ENCODE assay signal across 25 cellular contexts in genomic region chr22:49786976-49787843, GRCh38. TPM values are rescaled to one million over a fixed set of nuclear protein-coding genes. Genes with fewer than 3 reads are reported as not detected.
DNase-seq lines count a peak whose midpoint lies in the region; ATAC-seq and TF ChIP-seq lines count a peak whose summit lies in the region.
"Had no signal": no experiment of that assay in that cellular context is flagged by ENCODE, and none has a peak within 500 bp of the region (broad histone marks: within the 10 kb centered on the region; RNA-seq: fewer than 3 reads in every experiment).

No MANE protein-coding gene starts in this region.

- H3K4me1 Mint-ChIP-seq in activated naive CD8-positive, alpha-beta T cell (ENCODE audit: low read depth), result peaks cover 38% of the 10 kb centered on the region
- H3K4me1 Mint-ChIP-seq in activated naive CD8-positive, alpha-beta T cell treated with anti-CD3 and anti-CD28 coated beads, Interleukin-2, amount 50 U/mL, for 24 hours, result peaks cover 42% of the 10 kb centered on the region
- peaks cover 16% of the 10 kb centered on the region for H3K4me1 Mint-ChIP-seq in activated T-helper 17 cell treated with anti-CD3 and anti-CD28 coated beads, Interleukin-2, amount 50 U/mL, for 72 hours

- POLR2A ChIA-PET in HEK293 (lab: Yijun Ruan, JAX), result no interaction called here

- no peaks in the 10 kb centered on the region for H3K9me3 ChIP-seq in HEK293 (ENCODE audit: control insufficient read depth, insufficient read depth, low read depth, low read length)
- H3K9me3 ChIP-seq: ascending aorta, BLaER1, suprapubic skin had no signal

- H3K4me3 Mint-ChIP-seq in activated naive CD8-positive, alpha-beta T cell, result peak overlapping the region; percentile 23
- H3K4me3 Mint-ChIP-seq in activated naive CD8-positive, alpha-beta T cell treated with anti-CD3 and anti-CD28 coated beads, Interleukin-2, amount 50 U/mL, for 24 hours, result no peak overlapping the region
- H3K4me3 Mint-ChIP-seq in activated T-helper 17 cell treated with anti-CD3 and anti-CD28 coated beads, Interleukin-2, amount 50 U/mL, for 72 hours, result no peak overlapping the region
- H3K4me3 Mint-ChIP-seq: activated B cell treated with CpG ODN at 0.5 μM for 24 hours had no signal

- no peak overlapping the region for H3K4me3 ChIP-seq in HEK293 (ENCODE audit: low read depth, low read length)
- H3K4me3 ChIP-seq: ascending aorta, BLaER1, suprapubic skin had no signal

- CTCF ChIA-PET in HEK293 (lab: Yijun Ruan, JAX), result interaction anchor here (0.8 kb wide), 1 partner anchor 397 kb away, joined by 3 read pairs; no protein-coding TSS in a partner anchor

- no peak for DNase-seq in activated naive CD8-positive, alpha-beta T cell treated with anti-CD3 and anti-CD28 coated beads, Interleukin-2, amount 50 U/mL, for 24 hours
- DNase-seq in putamen (ENCODE audit: low spot score) (peak; percentile 29), NCI-H146 (lab: John Stamatoyannopoulos, UW) (no peak), left colon (no peak)
- DNase-seq: ACHN; activated B cell treated with CpG ODN at 0.5 μM for 24 hours; activated gamma-delta T cell treated with Interleukin-2 at 50 U/mL for 16 hours; Calu3; islet precursor cell; mammary epithelial cell; NCI-H1092; NCI-H187 treated with DMSO at 0.1 percent for 48 hours; NCI-H526 treated with DMSO at 0.1 percent for 48 hours; stimulated activated CD4-positive, alpha-beta T cell treated with anti-CD3 and anti-CD28 coated beads, Interleukin-2, amount 100 ng/mL, for 48 hours; stimulated activated naive B cell treated with anti-CD40 and anti-IgM and Interleukin-4, amounts not matched to agents 10 μg/mL and 1 μg/mL and 100 μg/mL, for 72 hours; T-helper 9 cell had no signal

- no peaks in the 10 kb centered on the region for H3K9me3 Mint-ChIP-seq in activated naive CD8-positive, alpha-beta T cell (ENCODE audit: low read depth)
- no peaks in the 10 kb centered on the region for H3K9me3 Mint-ChIP-seq in activated naive CD8-positive, alpha-beta T cell treated with anti-CD3 and anti-CD28 coated beads, Interleukin-2, amount 50 U/mL, for 24 hours
- H3K9me3 Mint-ChIP-seq in activated T-helper 17 cell treated with anti-CD3 and anti-CD28 coated beads, Interleukin-2, amount 50 U/mL, for 72 hours, result no peaks in the 10 kb centered on the region
- H3K9me3 Mint-ChIP-seq: activated B cell treated with CpG ODN at 0.5 μM for 24 hours; central memory CD8-positive, alpha-beta T cell; stimulated activated naive B cell treated with anti-CD40 and anti-IgM and Interleukin-4, amounts not matched to agents 10 μg/mL and 1 μg/mL and 100 μg/mL, for 72 hours had no signal

- H3K4me1 ChIP-seq in HEK293 (ENCODE audit: control insufficient read depth, insufficient read depth, low read length), result no peaks in the 10 kb centered on the region

- peak overlapping the region; percentile 9; the same call in 1 of the 2 replicates for H3K27ac ChIP-seq in HEK293 (ENCODE audit: extremely low read depth, low read depth, low read length)
- H3K27ac ChIP-seq: BLaER1, suprapubic skin had no signal

- no peak for TF ChIP-seq CTCF in HEK293 (tag by site-specific recombination; IDR thresholded peaks at IDR 0.05)

- peaks cover 23 to 96% of the 10 kb centered on the region in 2 experiments for H3K36me3 ChIP-seq in HEK293 (ENCODE audit: control insufficient read depth in 2 of 2, insufficient read depth in 1 of 2, low read length in 2 of 2)

- H3K36me3 Mint-ChIP-seq in activated naive CD8-positive, alpha-beta T cell, result peaks cover 2% of the 10 kb centered on the region
- peaks cover 26% of the 10 kb centered on the region for H3K36me3 Mint-ChIP-seq in activated naive CD8-positive, alpha-beta T cell treated with anti-CD3 and anti-CD28 coated beads, Interleukin-2, amount 50 U/mL, for 24 hours (ENCODE audit: low read depth)
- peaks cover 87% of the 10 kb centered on the region for H3K36me3 Mint-ChIP-seq in activated T-helper 17 cell treated with anti-CD3 and anti-CD28 coated beads, Interleukin-2, amount 50 U/mL, for 72 hours (ENCODE audit: low read depth)

- intact Hi-C loops in left colon (cut with DNase I, micrococcal nuclease), result no loop called here

- no peak for ATAC-seq in activated naive CD8-positive, alpha-beta T cell treated with anti-CD3 and anti-CD28 coated beads, Interleukin-2, amount 50 U/mL, for 24 hours
- ATAC-seq in activated T-helper 17 cell treated with anti-CD3 and anti-CD28 coated beads, Interleukin-2, amount 50 U/mL, for 72 hours (replicated peaks), result no peak
- no peak for ATAC-seq in left colon
- ATAC-seq: HCT116; SK-N-SH treated with all-trans-retinoic acid at 6 μM for 48 hours; stimulated activated naive B cell treated with anti-CD40 and anti-IgM and Interleukin-4, amounts not matched to agents 10 μg/mL and 1 μg/mL and 100 μg/mL, for 72 hours had no signal

- no peak overlapping the region for H3K27ac Mint-ChIP-seq in activated naive CD8-positive, alpha-beta T cell
- H3K27ac Mint-ChIP-seq in activated naive CD8-positive, alpha-beta T cell treated with anti-CD3 and anti-CD28 coated beads, Interleukin-2, amount 50 U/mL, for 24 hours, result no peak overlapping the region
- peak overlapping the region; percentile 60 for H3K27ac Mint-ChIP-seq in activated T-helper 17 cell treated with anti-CD3 and anti-CD28 coated beads, Interleukin-2, amount 50 U/mL, for 72 hours
- H3K27ac Mint-ChIP-seq: activated B cell treated with CpG ODN at 0.5 μM for 24 hours; stimulated activated naive B cell treated with anti-CD40 and anti-IgM and Interleukin-4, amounts not matched to agents 10 μg/mL and 1 μg/mL and 100 μg/mL, for 72 hours had no signal

- no peaks in the 10 kb centered on the region for H3K27me3 Mint-ChIP-seq in activated naive CD8-positive, alpha-beta T cell
- no peaks in the 10 kb centered on the region for H3K27me3 Mint-ChIP-seq in activated naive CD8-positive, alpha-beta T cell treated with anti-CD3 and anti-CD28 coated beads, Interleukin-2, amount 50 U/mL, for 24 hours
- no peaks in the 10 kb centered on the region for H3K27me3 Mint-ChIP-seq in activated T-helper 17 cell treated with anti-CD3 and anti-CD28 coated beads, Interleukin-2, amount 50 U/mL, for 72 hours
- H3K27me3 Mint-ChIP-seq: activated B cell treated with CpG ODN at 0.5 μM for 24 hours; central memory CD8-positive, alpha-beta T cell; stimulated activated naive B cell treated with anti-CD40 and anti-IgM and Interleukin-4, amounts not matched to agents 10 μg/mL and 1 μg/mL and 100 μg/mL, for 72 hours had no signal

TF ChIP-seq in HEK293, 187 proteins besides CTCF, POLR2A, EP300 and RAD21:
- TF ChIP-seq PRDM10 (tag by site-specific recombination; IDR thresholded peaks at IDR 0.05) (no peak), SETDB1 (IDR thresholded peaks at IDR 0.05; ENCODE audit: insufficient read length, low read length) (no peak), ZNF544 (tag by site-specific recombination; IDR thresholded peaks at IDR 0.05) (no peak), PBX3 (CRISPR knock-in tag; IDR thresholded peaks at IDR 0.05) (no peak), ZNF664 (tag by site-specific recombination; IDR thresholded peaks at IDR 0.05) (no peak), PRDM6 (tag by site-specific recombination; IDR thresholded peaks at IDR 0.05) (no peak), MZF1 (tag by site-specific recombination; IDR thresholded peaks at IDR 0.05; ENCODE audit: borderline replicate concordance) (no peak)

RNA-seq across cellular contexts. Expression of gene BRD1, which starts 40.5 kb away (rescaled TPM):
- total RNA-seq in activated T-helper 17 cell treated with anti-CD3 and anti-CD28 coated beads, Interleukin-2, amount 50 U/mL, for 72 hours, result 10 to 100 TPM; 43.4 to 43.8 TPM
- total RNA-seq in left colon, result 10 to 100 TPM; 32.9 to 34.9 TPM
